Comparison of ENCODE assay signal across 2 cellular contexts in genomic region chr4:11072426-11072825, GRCh38.
TF ChIP-seq lines count a peak whose summit lies in the region.

No MANE protein-coding gene starts in this region.

TF ChIP-seq in GM12878, 131 proteins besides CTCF, POLR2A, EP300 and RAD21 (continued from another document):
- TF ChIP-seq SKIL (IDR thresholded peaks at IDR 0.05; ENCODE audit: low read depth, poor library complexity, severe bottlenecking) (no peak), E2F4 (IDR thresholded peaks at IDR 0.05; ENCODE audit: low read depth, low read length) (no peak), YBX1 (IDR thresholded peaks at IDR 0.05) (no peak), RCOR1 (conservative IDR thresholded peaks at IDR 0.05; ENCODE audit: low read depth, low read length) (no peak), CBX5 (IDR thresholded peaks at IDR 0.05; ENCODE audit: low read depth) (no peak), EED (IDR thresholded peaks at IDR 0.05; ENCODE audit: low read depth) (no peak), KLF5 (IDR thresholded peaks at IDR 0.05; ENCODE audit: partially characterized antibody) (no peak), ZNF384 (IDR thresholded peaks at IDR 0.05; ENCODE audit: borderline replicate concordance, low read depth, low read length) (no peak), SREBF1 (IDR thresholded peaks at IDR 0.05; ENCODE audit: low read length) (no peak), USF1 (IDR thresholded peaks at IDR 0.05; ENCODE audit: borderline replicate concordance, extremely low read length, insufficient read depth, low read depth, low read length) (no peak), RAD51 (IDR thresholded peaks at IDR 0.05) (no peak)
- TF ChIP-seq, protein P1, sequence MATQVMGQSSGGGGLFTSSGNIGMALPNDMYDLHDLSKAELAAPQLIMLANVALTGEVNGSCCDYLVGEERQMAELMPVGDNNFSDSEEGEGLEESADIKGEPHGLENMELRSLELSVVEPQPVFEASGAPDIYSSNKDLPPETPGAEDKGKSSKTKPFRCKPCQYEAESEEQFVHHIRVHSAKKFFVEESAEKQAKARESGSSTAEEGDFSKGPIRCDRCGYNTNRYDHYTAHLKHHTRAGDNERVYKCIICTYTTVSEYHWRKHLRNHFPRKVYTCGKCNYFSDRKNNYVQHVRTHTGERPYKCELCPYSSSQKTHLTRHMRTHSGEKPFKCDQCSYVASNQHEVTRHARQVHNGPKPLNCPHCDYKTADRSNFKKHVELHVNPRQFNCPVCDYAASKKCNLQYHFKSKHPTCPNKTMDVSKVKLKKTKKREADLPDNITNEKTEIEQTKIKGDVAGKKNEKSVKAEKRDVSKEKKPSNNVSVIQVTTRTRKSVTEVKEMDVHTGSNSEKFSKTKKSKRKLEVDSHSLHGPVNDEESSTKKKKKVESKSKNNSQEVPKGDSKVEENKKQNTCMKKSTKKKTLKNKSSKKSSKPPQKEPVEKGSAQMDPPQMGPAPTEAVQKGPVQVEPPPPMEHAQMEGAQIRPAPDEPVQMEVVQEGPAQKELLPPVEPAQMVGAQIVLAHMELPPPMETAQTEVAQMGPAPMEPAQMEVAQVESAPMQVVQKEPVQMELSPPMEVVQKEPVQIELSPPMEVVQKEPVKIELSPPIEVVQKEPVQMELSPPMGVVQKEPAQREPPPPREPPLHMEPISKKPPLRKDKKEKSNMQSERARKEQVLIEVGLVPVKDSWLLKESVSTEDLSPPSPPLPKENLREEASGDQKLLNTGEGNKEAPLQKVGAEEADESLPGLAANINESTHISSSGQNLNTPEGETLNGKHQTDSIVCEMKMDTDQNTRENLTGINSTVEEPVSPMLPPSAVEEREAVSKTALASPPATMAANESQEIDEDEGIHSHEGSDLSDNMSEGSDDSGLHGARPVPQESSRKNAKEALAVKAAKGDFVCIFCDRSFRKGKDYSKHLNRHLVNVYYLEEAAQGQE (IDR thresholded peaks at IDR 0.05; ENCODE audit: low read depth, low read length), result no peak

TF ChIP-seq in WTC11, 78 proteins besides CTCF, POLR2A, EP300 and RAD21 (continued from another document):
- TF ChIP-seq HMGXB4 (CRISPR knock-in tag; IDR thresholded peaks at IDR 0.05) (no peak), ZNF121 (CRISPR knock-in tag; IDR thresholded peaks at IDR 0.05) (no peak), ZNF219 (CRISPR knock-in tag; IDR thresholded peaks at IDR 0.05; ENCODE audit: borderline replicate concordance) (no peak), MAX (CRISPR knock-in tag; IDR thresholded peaks at IDR 0.05) (no peak), CREM (CRISPR knock-in tag; IDR thresholded peaks at IDR 0.05) (no peak), JUN (CRISPR knock-in tag; IDR thresholded peaks at IDR 0.05) (no peak), CDX4 (CRISPR knock-in tag; IDR thresholded peaks at IDR 0.05; ENCODE audit: borderline replicate concordance) (no peak), ATF3 (CRISPR knock-in tag; conservative IDR thresholded peaks at IDR 0.05) (no peak), FOXP1 (CRISPR knock-in tag; IDR thresholded peaks at IDR 0.05; ENCODE audit: borderline replicate concordance) (no peak)
TF ChIP-seq in WTC11: peak in this region for 0.
